In genomic region chr19:40356681-40357595, GRCh38 we compare ENCODE assay signal across 1 cellular context.
TF ChIP-seq lines count a peak whose summit lies in the region.

No MANE protein-coding gene starts in this region.

TF ChIP-seq in GM23338, 12 proteins besides CTCF, POLR2A, EP300 and RAD21:
- TF ChIP-seq ETS1 (IDR thresholded peaks at IDR 0.05) = no peak
- no peak for TF ChIP-seq EZH2phosphoT487 (IDR thresholded peaks at IDR 0.05; ENCODE audit: unreplicated experiment)
- no peak for TF ChIP-seq EZH2 (IDR thresholded peaks at IDR 0.05; ENCODE audit: low read depth, unreplicated experiment)
- TF ChIP-seq JUNB (IDR thresholded peaks at IDR 0.05; ENCODE audit: unreplicated experiment) = no peak
- no peak for TF ChIP-seq NANOG (IDR thresholded peaks at IDR 0.05; ENCODE audit: borderline replicate concordance)
- no peak for TF ChIP-seq ZNF462 (CRISPR knock-in tag; IDR thresholded peaks at IDR 0.05)
- TF ChIP-seq ZNF114 (CRISPR knock-in tag; IDR thresholded peaks at IDR 0.05) = no peak
- no peak for TF ChIP-seq POLR2AphosphoS5 (IDR thresholded peaks at IDR 0.05; ENCODE audit: low read depth)
- no peak for TF ChIP-seq STAT1 (IDR thresholded peaks at IDR 0.05; ENCODE audit: unreplicated experiment)
